In genomic region chr17:56936697-56937322, GRCh38 we compare ENCODE assay signal across 19 cellular contexts. TPM values are rescaled to one million over a fixed set of nuclear protein-coding genes. Genes with fewer than 3 reads are reported as not detected.
DNase-seq lines count a peak whose midpoint lies in the region; FAIRE-seq and TF ChIP-seq lines count a peak whose summit lies in the region.
"Had no signal": no experiment of that assay in that cellular context is flagged by ENCODE, and none has a peak within 500 bp of the region (broad histone marks: within the 10 kb centered on the region; RNA-seq: fewer than 3 reads in every experiment).

No MANE protein-coding gene starts in this region.

- 83% methylated on average over 6 of the region's 6 CpGs for WGBS in mammary epithelial cell (ENCODE audit: low coverage, missing lambda C conversion rate)

- TF ChIP-seq CTCF in mammary epithelial cell (conservative IDR thresholded peaks at IDR 0.05 in 1 of 2, IDR thresholded peaks at IDR 0.05 in 1 of 2; ENCODE audit: extremely low read depth in 1 of 2, insufficient read depth in 1 of 2, low read depth in 1 of 2, low read length in 2 of 2) (no peak), MCF 10A (IDR thresholded peaks at IDR 0.05; ENCODE audit: unreplicated experiment) (no peak), HEK293 (tag by site-specific recombination; IDR thresholded peaks at IDR 0.05) (no peak), bronchial epithelial cell (IDR thresholded peaks at IDR 0.05; ENCODE audit: insufficient read depth, low read length, severe bottlenecking) (no peak), GM13976 (IDR thresholded peaks at IDR 0.05; ENCODE audit: borderline replicate concordance, control extremely low read depth, extremely low read depth, insufficient read depth, missing control alignments) (no peak)

- no peaks in the 10 kb centered on the region for H3K9me3 Mint-ChIP-seq in MCF 10A (ENCODE audit: unreplicated experiment)

- H3K9ac ChIP-seq in mammary epithelial cell (ENCODE audit: insufficient read depth, low read length) = no peak overlapping the region

- no peak overlapping the region for H3K27ac ChIP-seq in mammary epithelial cell (ENCODE audit: insufficient read depth, low read depth, low read length)
- H3K27ac ChIP-seq in HEK293 (ENCODE audit: extremely low read depth, low read depth, low read length) = no peak overlapping the region
- no peak overlapping the region for H3K27ac ChIP-seq in SJCRH30

- CTCF ChIA-PET in mammary epithelial cell (lab: Charles Lee; ENCODE audit: low non-redundant PET) (no interaction called here), MCF 10A (lab: Yijun Ruan, JAX) (interaction anchor here (0.9 to 2.2 kb wide), 6 partner anchors 9 to 118 kb away, joined by 3 to 5 read pairs (median 4); partner anchors contain the start of gene TRIM25), HEK293 (lab: Yijun Ruan, JAX) (interaction anchor here (0.7 to 2.5 kb wide), 4 partner anchors 117 to 221 kb away, joined by 3 to 15 read pairs (median 4); no protein-coding TSS in a partner anchor)

- H3K9me3 ChIP-seq in mammary epithelial cell (replicated peaks; ENCODE audit: insufficient read depth, low read length) (no peaks in the 10 kb centered on the region), HEK293 (ENCODE audit: control insufficient read depth, insufficient read depth, low read depth, low read length) (no peaks in the 10 kb centered on the region), SJCRH30 (replicated peaks) (no peaks in the 10 kb centered on the region)
- H3K9me3 ChIP-seq: Caco-2 had no signal

- no peaks in the 10 kb centered on the region for H3K79me2 ChIP-seq in mammary epithelial cell (ENCODE audit: insufficient read depth, low read length)

- H3K27ac Mint-ChIP-seq in MCF 10A (ENCODE audit: low read depth, unreplicated experiment) = no peak overlapping the region

- FAIRE-seq in bronchial epithelial cell (lab: Jason Lieb, UNC) = no peak
- FAIRE-seq: GM12878 had no signal

- intact Hi-C loops in mammary epithelial cell (cut with micrococcal nuclease) = no loop called here
- intact Hi-C loops in MCF 10A (cut with micrococcal nuclease) = no loop called here

- H3K4me1 ChIP-seq in mammary epithelial cell (ENCODE audit: insufficient read depth, low read length) = peaks cover 28% of the 10 kb centered on the region
- H3K4me1 ChIP-seq in HEK293 (ENCODE audit: control insufficient read depth, insufficient read depth, low read length) = no peaks in the 10 kb centered on the region
- H3K4me1 ChIP-seq in SJCRH30 = peaks cover 5% of the 10 kb centered on the region
- H3K4me1 ChIP-seq: Caco-2 had no signal

- no peaks in the 10 kb centered on the region for H3K27me3 Mint-ChIP-seq in MCF 10A (ENCODE audit: insufficient read depth, unreplicated experiment)

- H3K4me2 ChIP-seq in mammary epithelial cell (ENCODE audit: insufficient read depth, low read depth, low read length) = no peak overlapping the region

- H3K4me3 ChIP-seq in mammary epithelial cell (replicated peaks in 1 of 3; ENCODE audit: insufficient read depth in 1 of 3, low read depth in 2 of 3, low read length in 3 of 3) (no peak overlapping the region), HEK293 (ENCODE audit: low read depth, low read length) (no peak overlapping the region), bronchial epithelial cell (ENCODE audit: low read depth, low read length) (no peak overlapping the region), SJCRH30 (no peak overlapping the region)
- H3K4me3 ChIP-seq: GM12878 had no signal

- H3K36me3 ChIP-seq in mammary epithelial cell (ENCODE audit: insufficient read depth, low read length) = peaks cover 11% of the 10 kb centered on the region
- peaks cover 45 to 75% of the 10 kb centered on the region in 2 experiments for H3K36me3 ChIP-seq in HEK293 (ENCODE audit: control insufficient read depth in 2 of 2, insufficient read depth in 1 of 2, low read length in 2 of 2)
- H3K36me3 ChIP-seq in bronchial epithelial cell (ENCODE audit: control insufficient read depth, insufficient read depth, low read length) = peaks cover 3% of the 10 kb centered on the region
- peaks cover 39% of the 10 kb centered on the region for H3K36me3 ChIP-seq in SJCRH30

- no peak overlapping the region for H2AFZ ChIP-seq in mammary epithelial cell (ENCODE audit: low read depth, low read length)

- BruUV-seq in mammary epithelial cell (replicated peaks; lab: Mats Ljungman, UMichigan) = no TSS peak
- no TSS peak for BruUV-seq in MCF 10A (replicated peaks; lab: Mats Ljungman, UMichigan)

- dilution Hi-C loops in mammary epithelial cell (cut with HindIII; ENCODE audit: low sequenced_read_pairs) = no loop called here

- peak; percentile 77 for DNase-seq in mammary epithelial cell
- no peak for DNase-seq in MCF 10A (ENCODE audit: unreplicated experiment)
- DNase-seq in bronchial epithelial cell (ENCODE audit: low read depth) = peak; percentile 82
- peak; percentile 58 for DNase-seq in fibroblast of peridontal ligament (ENCODE audit: extremely low read depth)
- no peak for DNase-seq in SJCRH30
- no peak for DNase-seq in GM13976 (ENCODE audit: low spot score)
- no peak for DNase-seq in midbrain (lab: John Stamatoyannopoulos, UW)
- DNase-seq: AML-193, Caco-2, HCEC 1CT, IMR-90, Kasumi-1, NCI-H1417, NCI-H2029, NCI-H2171 treated with DMSO at 0.1 percent for 48 hours, NCI-H510A, NCI-H82 had no signal

- H4K20me1 ChIP-seq in mammary epithelial cell (ENCODE audit: insufficient read depth, low read length) = no peaks in the 10 kb centered on the region

- no peak overlapping the region for H3K4me3 Mint-ChIP-seq in MCF 10A (ENCODE audit: unreplicated experiment)

- in situ Hi-C loops in mammary epithelial cell (cut with MboI; ENCODE audit: low sequenced_read_pairs in 2 of 2) (loop anchor here (5.0 to 10.0 kb wide), 2 partner anchors 112 to 120 kb away; no protein-coding TSS in a partner anchor), GM13976 (cut with MboI; ENCODE audit: low sequenced_read_pairs, unreplicated experiment) (loop anchor here (10.0 kb wide), 1 partner anchor 122 kb away; no protein-coding TSS in a partner anchor)

- peaks cover 61% of the 10 kb centered on the region for H3K36me3 Mint-ChIP-seq in MCF 10A (ENCODE audit: insufficient read depth, unreplicated experiment)

- H3K4me1 Mint-ChIP-seq in MCF 10A (ENCODE audit: insufficient read depth, unreplicated experiment) = peaks cover 15% of the 10 kb centered on the region

- H3K27me3 ChIP-seq in mammary epithelial cell (ENCODE audit: insufficient read depth, low read length) = no peaks in the 10 kb centered on the region
- no peaks in the 10 kb centered on the region for H3K27me3 ChIP-seq in bronchial epithelial cell (ENCODE audit: control insufficient read depth, insufficient read depth, low read length)
- H3K27me3 ChIP-seq in SJCRH30 = no peaks in the 10 kb centered on the region

- POLR2A ChIA-PET in MCF 10A (lab: Yijun Ruan, JAX) = interaction anchor here (0.5 to 1.7 kb wide), 4 partner anchors 9 to 1210 kb away, joined by 3 to 6 read pairs (median 4); no protein-coding TSS in a partner anchor
- POLR2A ChIA-PET in HEK293 (lab: Yijun Ruan, JAX) = no interaction called here

TF ChIP-seq in HEK293, 187 proteins besides CTCF, POLR2A, EP300 and RAD21:
- TF ChIP-seq ZNF580 (tag by site-specific recombination; IDR thresholded peaks at IDR 0.05) (no peak), ZNF10 (tag by site-specific recombination; IDR thresholded peaks at IDR 0.05) (no peak)
- TF ChIP-seq, protein P1, sequence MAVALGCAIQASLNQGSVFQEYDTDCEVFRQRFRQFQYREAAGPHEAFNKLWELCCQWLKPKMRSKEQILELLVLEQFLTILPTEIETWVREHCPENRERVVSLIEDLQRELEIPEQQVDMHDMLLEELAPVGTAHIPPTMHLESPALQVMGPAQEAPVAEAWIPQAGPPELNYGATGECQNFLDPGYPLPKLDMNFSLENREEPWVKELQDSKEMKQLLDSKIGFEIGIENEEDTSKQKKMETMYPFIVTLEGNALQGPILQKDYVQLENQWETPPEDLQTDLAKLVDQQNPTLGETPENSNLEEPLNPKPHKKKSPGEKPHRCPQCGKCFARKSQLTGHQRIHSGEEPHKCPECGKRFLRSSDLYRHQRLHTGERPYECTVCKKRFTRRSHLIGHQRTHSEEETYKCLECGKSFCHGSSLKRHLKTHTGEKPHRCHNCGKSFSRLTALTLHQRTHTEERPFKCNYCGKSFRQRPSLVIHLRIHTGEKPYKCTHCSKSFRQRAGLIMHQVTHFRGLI (tag by site-specific recombination; IDR thresholded peaks at IDR 0.05) = peak; percentile 44; the same call in 1 of the 2 replicates

RNA-seq across cellular contexts. Expression of gene TRIM25, which starts 23.0 kb away (rescaled TPM):
- total RNA-seq in mammary epithelial cell (10 to 100 TPM; 49.5 to 95.0 TPM), MCF 10A (2022) (178 and 215 TPM in 2 replicates), bronchial epithelial cell (35.5 and 54.4 TPM in 2 replicates)
- 34.9 TPM for polyA plus RNA-seq in mammary epithelial cell
- 57.2 TPM for polyA minus RNA-seq in mammary epithelial cell
- total RNA-seq in SJCRH30 (2014; rRNA removed; shearing (Covaris generic)) = 2.7 and 3.0 TPM in 2 replicates

RNA-seq across cellular contexts. Expression of gene COIL, which starts 24.0 kb away (rescaled TPM):
- total RNA-seq in mammary epithelial cell (10 to 100 TPM; 11.0 to 14.8 TPM), MCF 10A (2022) (15.4 and 17.2 TPM in 2 replicates), bronchial epithelial cell (15.3 and 16.3 TPM in 2 replicates)
- polyA plus RNA-seq in mammary epithelial cell = 6.2 TPM
- polyA minus RNA-seq in mammary epithelial cell = 4.6 TPM
- total RNA-seq in SJCRH30 (2014; rRNA removed; shearing (Covaris generic)) = 24.8 and 28.2 TPM in 2 replicates

RNA-seq across cellular contexts. Expression of gene SCPEP1, which starts 41.1 kb away (rescaled TPM):
- 100 to 1,000 TPM in 1 of 2 donors, 10 to 100 TPM in 1; 81.8 to 142 TPM for total RNA-seq in mammary epithelial cell
- 83.0 TPM for polyA plus RNA-seq in mammary epithelial cell
- polyA minus RNA-seq in mammary epithelial cell = 46.2 TPM
- 39.2 and 51.4 TPM in 2 replicates for total RNA-seq in MCF 10A (2022)
- 99.0 and 137 TPM in 2 replicates for total RNA-seq in bronchial epithelial cell
- 16.6 and 18.6 TPM in 2 replicates for total RNA-seq in SJCRH30 (2014; rRNA removed; shearing (Covaris generic))

Comparison
In these comparisons a context has a peak if more than half of its experiments do, and no peak if none do; other contexts are left out.
1. DNase-seq: peak in mammary epithelial cell (single experiment), bronchial epithelial cell (single experiment) and fibroblast of peridontal ligament (single experiment); none in MCF 10A (single experiment), SJCRH30 (0 of 2), GM13976 (single experiment) and midbrain (single experiment).